ENCODE assay signal across 1 cellular context in genomic region chr9:88933607-88934379, GRCh38.
TF ChIP-seq lines count a peak whose summit lies in the region.

No MANE protein-coding gene starts in this region.

TF ChIP-seq in K562, 482 proteins besides CTCF, POLR2A, EP300 and RAD21 (continued from another document and continues in another):
- TF ChIP-seq, protein P1, sequence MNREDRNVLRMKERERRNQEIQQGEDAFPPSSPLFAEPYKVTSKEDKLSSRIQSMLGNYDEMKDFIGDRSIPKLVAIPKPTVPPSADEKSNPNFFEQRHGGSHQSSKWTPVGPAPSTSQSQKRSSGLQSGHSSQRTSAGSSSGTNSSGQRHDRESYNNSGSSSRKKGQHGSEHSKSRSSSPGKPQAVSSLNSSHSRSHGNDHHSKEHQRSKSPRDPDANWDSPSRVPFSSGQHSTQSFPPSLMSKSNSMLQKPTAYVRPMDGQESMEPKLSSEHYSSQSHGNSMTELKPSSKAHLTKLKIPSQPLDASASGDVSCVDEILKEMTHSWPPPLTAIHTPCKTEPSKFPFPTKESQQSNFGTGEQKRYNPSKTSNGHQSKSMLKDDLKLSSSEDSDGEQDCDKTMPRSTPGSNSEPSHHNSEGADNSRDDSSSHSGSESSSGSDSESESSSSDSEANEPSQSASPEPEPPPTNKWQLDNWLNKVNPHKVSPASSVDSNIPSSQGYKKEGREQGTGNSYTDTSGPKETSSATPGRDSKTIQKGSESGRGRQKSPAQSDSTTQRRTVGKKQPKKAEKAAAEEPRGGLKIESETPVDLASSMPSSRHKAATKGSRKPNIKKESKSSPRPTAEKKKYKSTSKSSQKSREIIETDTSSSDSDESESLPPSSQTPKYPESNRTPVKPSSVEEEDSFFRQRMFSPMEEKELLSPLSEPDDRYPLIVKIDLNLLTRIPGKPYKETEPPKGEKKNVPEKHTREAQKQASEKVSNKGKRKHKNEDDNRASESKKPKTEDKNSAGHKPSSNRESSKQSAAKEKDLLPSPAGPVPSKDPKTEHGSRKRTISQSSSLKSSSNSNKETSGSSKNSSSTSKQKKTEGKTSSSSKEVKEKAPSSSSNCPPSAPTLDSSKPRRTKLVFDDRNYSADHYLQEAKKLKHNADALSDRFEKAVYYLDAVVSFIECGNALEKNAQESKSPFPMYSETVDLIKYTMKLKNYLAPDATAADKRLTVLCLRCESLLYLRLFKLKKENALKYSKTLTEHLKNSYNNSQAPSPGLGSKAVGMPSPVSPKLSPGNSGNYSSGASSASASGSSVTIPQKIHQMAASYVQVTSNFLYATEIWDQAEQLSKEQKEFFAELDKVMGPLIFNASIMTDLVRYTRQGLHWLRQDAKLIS (CRISPR knock-in tag; IDR thresholded peaks at IDR 0.05) = no peak
- TF ChIP-seq KLF16 (IDR thresholded peaks at IDR 0.05) (peak; percentile 82), ZBTB12 (CRISPR knock-in tag; IDR thresholded peaks at IDR 0.05) (no peak), MAFG (tag; conservative IDR thresholded peaks at IDR 0.05) (no peak), CREB5 (CRISPR knock-in tag; IDR thresholded peaks at IDR 0.05) (no peak), ZNF316 (IDR thresholded peaks at IDR 0.05) (no peak), SAFB2 (IDR thresholded peaks at IDR 0.05; ENCODE audit: borderline replicate concordance, low read depth, low read length, severe bottlenecking) (no peak), TBL1XR1 (IDR thresholded peaks at IDR 0.05; ENCODE audit: low read length in 2 of 2) (no peak; a peak in 1 of 4 replicates), SMARCC2 (IDR thresholded peaks at IDR 0.05; ENCODE audit: low read depth) (0 out of 2 replicates have a peak, but pooled peaks have one; percentile 42), ARID2 (IDR thresholded peaks at IDR 0.05) (no peak), EGR1 (conservative IDR thresholded peaks at IDR 0.05) (no peak), SRF (CRISPR knock-in tag; IDR thresholded peaks at IDR 0.05) (peak in 1 of 2 experiments; percentile 17; a peak in 1 of 4 replicates), DDX20 (tag; IDR thresholded peaks at IDR 0.05; ENCODE audit: low read depth) (no peak), NR3C1 (CRISPR knock-in tag; IDR thresholded peaks at IDR 0.05) (no peak), PHF20 (IDR thresholded peaks at IDR 0.05; ENCODE audit: partially characterized antibody) (no peak), ZNF24 (IDR thresholded peaks at IDR 0.05) (peak; percentile 60; the same call in 1 of the 2 replicates), ZNF655 (CRISPR knock-in tag; IDR thresholded peaks at IDR 0.05) (no peak), CHD1 (IDR thresholded peaks at IDR 0.05; ENCODE audit: low read length) (no peak), JUND (IDR thresholded peaks at IDR 0.05; ENCODE audit: borderline replicate concordance, low read depth, low read length) (peak; percentile 67; the same call in 1 of the 2 replicates), JUND (tag; IDR thresholded peaks at IDR 0.05; ENCODE audit: borderline replicate concordance, low read depth, low read length) (peak; percentile 54; the same call in 1 of the 3 replicates), ZNF12 (CRISPR knock-in tag; IDR thresholded peaks at IDR 0.05) (no peak), BCOR (IDR thresholded peaks at IDR 0.05) (0 out of 2 replicates have a peak, but pooled peaks have one; percentile 12), ARID3B (CRISPR knock-in tag; IDR thresholded peaks at IDR 0.05; ENCODE audit: borderline replicate concordance) (no peak), TAL1 (IDR thresholded peaks at IDR 0.05) (peak; percentile 88), ZNF583 (CRISPR knock-in tag; IDR thresholded peaks at IDR 0.05) (no peak), ZNF561 (CRISPR knock-in tag; conservative IDR thresholded peaks at IDR 0.05) (no peak), ZNF3 (CRISPR knock-in tag; IDR thresholded peaks at IDR 0.05) (no peak)
- TF ChIP-seq, protein P2, sequence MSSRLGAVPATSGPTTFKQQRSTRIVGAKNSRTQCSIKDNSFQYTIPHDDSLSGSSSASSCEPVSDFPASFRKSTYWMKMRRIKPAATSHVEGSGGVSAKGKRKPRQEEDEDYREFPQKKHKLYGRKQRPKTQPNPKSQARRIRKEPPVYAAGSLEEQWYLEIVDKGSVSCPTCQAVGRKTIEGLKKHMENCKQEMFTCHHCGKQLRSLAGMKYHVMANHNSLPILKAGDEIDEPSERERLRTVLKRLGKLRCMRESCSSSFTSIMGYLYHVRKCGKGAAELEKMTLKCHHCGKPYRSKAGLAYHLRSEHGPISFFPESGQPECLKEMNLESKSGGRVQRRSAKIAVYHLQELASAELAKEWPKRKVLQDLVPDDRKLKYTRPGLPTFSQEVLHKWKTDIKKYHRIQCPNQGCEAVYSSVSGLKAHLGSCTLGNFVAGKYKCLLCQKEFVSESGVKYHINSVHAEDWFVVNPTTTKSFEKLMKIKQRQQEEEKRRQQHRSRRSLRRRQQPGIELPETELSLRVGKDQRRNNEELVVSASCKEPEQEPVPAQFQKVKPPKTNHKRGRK (tag; IDR thresholded peaks at IDR 0.05) = no peak
- TF ChIP-seq, protein P3, sequence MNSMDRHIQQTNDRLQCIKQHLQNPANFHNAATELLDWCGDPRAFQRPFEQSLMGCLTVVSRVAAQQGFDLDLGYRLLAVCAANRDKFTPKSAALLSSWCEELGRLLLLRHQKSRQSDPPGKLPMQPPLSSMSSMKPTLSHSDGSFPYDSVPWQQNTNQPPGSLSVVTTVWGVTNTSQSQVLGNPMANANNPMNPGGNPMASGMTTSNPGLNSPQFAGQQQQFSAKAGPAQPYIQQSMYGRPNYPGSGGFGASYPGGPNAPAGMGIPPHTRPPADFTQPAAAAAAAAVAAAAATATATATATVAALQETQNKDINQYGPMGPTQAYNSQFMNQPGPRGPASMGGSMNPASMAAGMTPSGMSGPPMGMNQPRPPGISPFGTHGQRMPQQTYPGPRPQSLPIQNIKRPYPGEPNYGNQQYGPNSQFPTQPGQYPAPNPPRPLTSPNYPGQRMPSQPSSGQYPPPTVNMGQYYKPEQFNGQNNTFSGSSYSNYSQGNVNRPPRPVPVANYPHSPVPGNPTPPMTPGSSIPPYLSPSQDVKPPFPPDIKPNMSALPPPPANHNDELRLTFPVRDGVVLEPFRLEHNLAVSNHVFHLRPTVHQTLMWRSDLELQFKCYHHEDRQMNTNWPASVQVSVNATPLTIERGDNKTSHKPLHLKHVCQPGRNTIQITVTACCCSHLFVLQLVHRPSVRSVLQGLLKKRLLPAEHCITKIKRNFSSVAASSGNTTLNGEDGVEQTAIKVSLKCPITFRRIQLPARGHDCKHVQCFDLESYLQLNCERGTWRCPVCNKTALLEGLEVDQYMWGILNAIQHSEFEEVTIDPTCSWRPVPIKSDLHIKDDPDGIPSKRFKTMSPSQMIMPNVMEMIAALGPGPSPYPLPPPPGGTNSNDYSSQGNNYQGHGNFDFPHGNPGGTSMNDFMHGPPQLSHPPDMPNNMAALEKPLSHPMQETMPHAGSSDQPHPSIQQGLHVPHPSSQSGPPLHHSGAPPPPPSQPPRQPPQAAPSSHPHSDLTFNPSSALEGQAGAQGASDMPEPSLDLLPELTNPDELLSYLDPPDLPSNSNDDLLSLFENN (IDR thresholded peaks at IDR 0.05; ENCODE audit: low read depth in 2 of 2, low read length in 2 of 2) = peak in 1 of 2 experiments; percentile 70; a peak in 2 of 4 replicates
- TF ChIP-seq, protein P4, sequence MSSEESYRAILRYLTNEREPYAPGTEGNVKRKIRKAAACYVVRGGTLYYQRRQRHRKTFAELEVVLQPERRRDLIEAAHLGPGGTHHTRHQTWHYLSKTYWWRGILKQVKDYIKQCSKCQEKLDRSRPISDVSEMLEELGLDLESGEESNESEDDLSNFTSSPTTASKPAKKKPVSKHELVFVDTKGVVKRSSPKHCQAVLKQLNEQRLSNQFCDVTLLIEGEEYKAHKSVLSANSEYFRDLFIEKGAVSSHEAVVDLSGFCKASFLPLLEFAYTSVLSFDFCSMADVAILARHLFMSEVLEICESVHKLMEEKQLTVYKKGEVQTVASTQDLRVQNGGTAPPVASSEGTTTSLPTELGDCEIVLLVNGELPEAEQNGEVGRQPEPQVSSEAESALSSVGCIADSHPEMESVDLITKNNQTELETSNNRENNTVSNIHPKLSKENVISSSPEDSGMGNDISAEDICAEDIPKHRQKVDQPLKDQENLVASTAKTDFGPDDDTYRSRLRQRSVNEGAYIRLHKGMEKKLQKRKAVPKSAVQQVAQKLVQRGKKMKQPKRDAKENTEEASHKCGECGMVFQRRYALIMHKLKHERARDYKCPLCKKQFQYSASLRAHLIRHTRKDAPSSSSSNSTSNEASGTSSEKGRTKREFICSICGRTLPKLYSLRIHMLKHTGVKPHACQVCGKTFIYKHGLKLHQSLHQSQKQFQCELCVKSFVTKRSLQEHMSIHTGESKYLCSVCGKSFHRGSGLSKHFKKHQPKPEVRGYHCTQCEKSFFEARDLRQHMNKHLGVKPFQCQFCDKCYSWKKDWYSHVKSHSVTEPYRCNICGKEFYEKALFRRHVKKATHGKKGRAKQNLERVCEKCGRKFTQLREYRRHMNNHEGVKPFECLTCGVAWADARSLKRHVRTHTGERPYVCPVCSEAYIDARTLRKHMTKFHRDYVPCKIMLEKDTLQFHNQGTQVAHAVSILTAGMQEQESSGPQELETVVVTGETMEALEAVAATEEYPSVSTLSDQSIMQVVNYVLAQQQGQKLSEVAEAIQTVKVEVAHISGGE (CRISPR knock-in tag; IDR thresholded peaks at IDR 0.05) = no peak
- TF ChIP-seq, protein P5, sequence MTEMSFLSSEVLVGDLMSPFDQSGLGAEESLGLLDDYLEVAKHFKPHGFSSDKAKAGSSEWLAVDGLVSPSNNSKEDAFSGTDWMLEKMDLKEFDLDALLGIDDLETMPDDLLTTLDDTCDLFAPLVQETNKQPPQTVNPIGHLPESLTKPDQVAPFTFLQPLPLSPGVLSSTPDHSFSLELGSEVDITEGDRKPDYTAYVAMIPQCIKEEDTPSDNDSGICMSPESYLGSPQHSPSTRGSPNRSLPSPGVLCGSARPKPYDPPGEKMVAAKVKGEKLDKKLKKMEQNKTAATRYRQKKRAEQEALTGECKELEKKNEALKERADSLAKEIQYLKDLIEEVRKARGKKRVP (CRISPR knock-in tag; IDR thresholded peaks at IDR 0.05) = no peak
- TF ChIP-seq, protein P6, sequence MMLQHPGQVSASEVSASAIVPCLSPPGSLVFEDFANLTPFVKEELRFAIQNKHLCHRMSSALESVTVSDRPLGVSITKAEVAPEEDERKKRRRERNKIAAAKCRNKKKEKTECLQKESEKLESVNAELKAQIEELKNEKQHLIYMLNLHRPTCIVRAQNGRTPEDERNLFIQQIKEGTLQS (IDR thresholded peaks at IDR 0.05) = peak; percentile 47
- TF ChIP-seq, protein P6 (CRISPR knock-in tag; conservative IDR thresholded peaks at IDR 0.05) = no peak
